ENCODE assay signal across 1 cellular context in genomic region chr18:57533901-57534300, GRCh38.
TF ChIP-seq lines count a peak whose summit lies in the region.

No MANE protein-coding gene starts in this region.

TF ChIP-seq in WTC11, 78 proteins besides CTCF, POLR2A, EP300 and RAD21 (continued from another document):
- no peak for TF ChIP-seq ZNF281 (CRISPR knock-in tag; IDR thresholded peaks at IDR 0.05)
- TF ChIP-seq GTF2I (CRISPR knock-in tag; conservative IDR thresholded peaks at IDR 0.05) = no peak
- no peak for TF ChIP-seq E2F1 (CRISPR knock-in tag; IDR thresholded peaks at IDR 0.05)
TF ChIP-seq in WTC11: peak in this region for 0.
